Comparison of ENCODE assay signal across 18 cellular contexts in genomic region chr5:157335534-157336422, GRCh38.
A peak's percentile ranks its signal among the peaks of the same experiment; 100 is the strongest.
DNase-seq lines count a peak whose midpoint lies in the region; ATAC-seq lines count a peak whose summit lies in the region.
"Had no signal": no experiment of that assay in that cellular context is flagged by ENCODE, and none has a peak within 500 bp of the region (broad histone marks: within the 10 kb centered on the region; RNA-seq: fewer than 3 reads in every experiment).

No MANE protein-coding gene starts in this region.

- intact Hi-C loops in right cardiac atrium (cut with DNase I): loop anchor here in 2 of 4 donors (10.0 kb wide), 2 partner anchors 139 to 379 kb away; no protein-coding TSS in a partner anchor

- peaks cover 10% of the 10 kb centered on the region; the same call in 1 of the 2 replicates for H3K4me1 ChIP-seq in SJCRH30
- H3K4me1 ChIP-seq in right cardiac atrium (ENCODE audit: control insufficient read depth, insufficient read depth, low read length): no peaks in the 10 kb centered on the region
- H3K4me1 ChIP-seq: ascending aorta, foreskin keratinocyte had no signal

- 60% methylated on average over 8 of the region's 8 CpGs for WGBS in right cardiac atrium

- ATAC-seq in right cardiac atrium (peak in 1 of 2 donors; percentile 81), HG02571 (IDR thresholded peaks at IDR 0.05; ENCODE audit: unreplicated experiment) (no peak), HG03159 (IDR thresholded peaks at IDR 0.05; ENCODE audit: unreplicated experiment) (no peak)
- no peak for ATAC-seq in stimulated activated naive B cell treated with anti-CD40 and anti-IgM and Interleukin-4, amounts not matched to agents 10 μg/mL and 1 μg/mL and 100 μg/mL, for 72 hours (replicated peaks)
- ATAC-seq: activated CD4-positive, alpha-beta T cell treated with anti-CD3 and anti-CD28 coated beads for 36 hours; foreskin keratinocyte; Panc1; stimulated activated memory B cell treated with anti-CD40 and anti-IgM and Interleukin-4, amounts not matched to agents 10 μg/mL and 1 μg/mL and 100 μg/mL, for 72 hours had no signal

- no peak overlapping the region for H3K27ac ChIP-seq in SJCRH30
- H3K27ac ChIP-seq in right cardiac atrium (ENCODE audit: low read length): peak overlapping the region; percentile 39
- H3K27ac ChIP-seq: ascending aorta, foreskin keratinocyte had no signal

- no peaks in the 10 kb centered on the region for H3K9me3 ChIP-seq in SJCRH30 (replicated peaks)
- no peaks in the 10 kb centered on the region for H3K9me3 ChIP-seq in right cardiac atrium (ENCODE audit: control insufficient read depth, low read length)

- H3K4me3 Mint-ChIP-seq in stimulated activated naive B cell treated with anti-CD40 and anti-IgM and Interleukin-4, amounts not matched to agents 10 μg/mL and 1 μg/mL and 100 μg/mL, for 72 hours: no peak overlapping the region
- H3K4me3 Mint-ChIP-seq: activated CD4-positive, alpha-beta T cell treated with anti-CD3 and anti-CD28 coated beads for 36 hours; stimulated activated memory B cell treated with anti-CD40 and anti-IgM and Interleukin-4, amounts not matched to agents 10 μg/mL and 1 μg/mL and 100 μg/mL, for 72 hours; T-helper 1 cell treated with Interleukin-12 subunit alpha and Interleukin-12 subunit beta and Interleukin-4 antibody, amounts not matched to agents 30 μg/mL and 1 μg/mL, for 36 hours had no signal

- H3K4me3 ChIP-seq in SJCRH30: no peak overlapping the region
- H3K4me3 ChIP-seq in right cardiac atrium (ENCODE audit: low read length): no peak overlapping the region
- H3K4me3 ChIP-seq: ascending aorta had no signal

- no peaks in the 10 kb centered on the region for H3K36me3 ChIP-seq in SJCRH30

- H3K36me3 Mint-ChIP-seq in stimulated activated naive B cell treated with anti-CD40 and anti-IgM and Interleukin-4, amounts not matched to agents 10 μg/mL and 1 μg/mL and 100 μg/mL, for 72 hours: peaks cover 48 to 68% of the 10 kb centered on the region in 2 donors

- H3K27ac Mint-ChIP-seq in stimulated activated naive B cell treated with anti-CD40 and anti-IgM and Interleukin-4, amounts not matched to agents 10 μg/mL and 1 μg/mL and 100 μg/mL, for 72 hours: peak overlapping the region; percentile 20
- H3K27ac Mint-ChIP-seq: stimulated activated memory B cell treated with anti-CD40 and anti-IgM and Interleukin-4, amounts not matched to agents 10 μg/mL and 1 μg/mL and 100 μg/mL, for 72 hours; T-helper 1 cell treated with Interleukin-12 subunit alpha and Interleukin-12 subunit beta and Interleukin-4 antibody, amounts not matched to agents 30 μg/mL and 1 μg/mL, for 36 hours had no signal

- no peaks in the 10 kb centered on the region for H3K27me3 Mint-ChIP-seq in stimulated activated naive B cell treated with anti-CD40 and anti-IgM and Interleukin-4, amounts not matched to agents 10 μg/mL and 1 μg/mL and 100 μg/mL, for 72 hours
- H3K27me3 Mint-ChIP-seq: activated CD4-positive, alpha-beta T cell treated with anti-CD3 and anti-CD28 coated beads for 36 hours; stimulated activated memory B cell treated with anti-CD40 and anti-IgM and Interleukin-4, amounts not matched to agents 10 μg/mL and 1 μg/mL and 100 μg/mL, for 72 hours had no signal

- H3K4me1 Mint-ChIP-seq in stimulated activated naive B cell treated with anti-CD40 and anti-IgM and Interleukin-4, amounts not matched to agents 10 μg/mL and 1 μg/mL and 100 μg/mL, for 72 hours: peaks cover 3 to 12% of the 10 kb centered on the region in 2 donors

- H3K27me3 ChIP-seq in SJCRH30 (no peaks in the 10 kb centered on the region), right cardiac atrium (ENCODE audit: control insufficient read depth, insufficient read depth) (no peaks in the 10 kb centered on the region)
- H3K27me3 ChIP-seq: ascending aorta, foreskin keratinocyte had no signal

- no peaks in the 10 kb centered on the region for H3K9me3 Mint-ChIP-seq in stimulated activated naive B cell treated with anti-CD40 and anti-IgM and Interleukin-4, amounts not matched to agents 10 μg/mL and 1 μg/mL and 100 μg/mL, for 72 hours
- H3K9me3 Mint-ChIP-seq: stimulated activated memory B cell treated with anti-CD40 and anti-IgM and Interleukin-4, amounts not matched to agents 10 μg/mL and 1 μg/mL and 100 μg/mL, for 72 hours; T-helper 1 cell treated with Interleukin-12 subunit alpha and Interleukin-12 subunit beta and Interleukin-4 antibody, amounts not matched to agents 30 μg/mL and 1 μg/mL, for 36 hours had no signal

- DNase-seq in GM04504 (ENCODE audit: low read depth): peak; percentile 50
- DNase-seq in SJCRH30: peak; percentile 32 to 45
- DNase-seq in right cardiac atrium: peak in 1 of 3 donors; percentile 77
- no peak for DNase-seq in stimulated activated naive B cell treated with anti-CD40 and anti-IgM and Interleukin-4, amounts not matched to agents 10 μg/mL and 1 μg/mL and 100 μg/mL, for 72 hours
- no peak for DNase-seq in RPMI8226
- no peak for DNase-seq in putamen (ENCODE audit: low spot score)
- DNase-seq: activated CD4-positive, alpha-beta T cell treated with anti-CD3 and anti-CD28 coated beads for 36 hours; activated T-cell treated with anti-CD3 and anti-CD28 coated beads, Interleukin-2, amount 50 U/mL, for 48 hours; foreskin keratinocyte; midbrain; NCI-H146; NCI-H510A treated with DMSO at 0.1 percent for 48 hours had no signal

Comparison
In these comparisons a context has a peak if more than half of its experiments do, and no peak if none do; other contexts are left out.
1. DNase-seq: peak in GM04504 (single experiment) and SJCRH30 (2 of 2); none in stimulated activated naive B cell treated with anti-CD40 and anti-IgM and Interleukin-4, amounts not matched to agents 10 μg/mL and 1 μg/mL and 100 μg/mL, for 72 hours (single experiment), RPMI8226 (single experiment) and putamen (single experiment).